ENCODE assay signal across 13 cellular contexts in the genomic region with DNA sequence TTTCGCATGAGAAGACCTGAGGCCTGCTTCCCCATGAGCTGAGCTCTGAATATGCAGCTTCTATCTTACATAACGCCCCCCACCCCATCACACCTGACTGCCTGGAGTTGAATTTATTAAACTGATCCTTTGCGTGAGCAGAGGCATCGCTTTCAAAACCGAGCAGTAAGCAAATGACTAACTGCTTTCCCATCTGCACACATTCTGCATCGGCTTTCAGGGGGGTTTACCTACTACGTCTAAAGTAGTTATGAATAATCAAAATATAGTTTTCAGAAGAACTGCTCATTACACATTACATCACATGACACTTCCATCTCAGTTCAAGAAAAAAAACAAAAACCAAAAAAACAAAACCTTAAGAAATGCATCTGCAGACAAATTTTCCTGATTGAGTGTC. TPM values are rescaled to one million over a fixed set of nuclear protein-coding genes. Genes with fewer than 3 reads are reported as not detected.
DNase-seq lines count a peak whose midpoint lies in the region; ATAC-seq and TF ChIP-seq lines count a peak whose summit lies in the region.
"Had no signal": no experiment of that assay in that cellular context is flagged by ENCODE, and none has a peak within 500 bp of the region (broad histone marks: within the 10 kb centered on the region; RNA-seq: fewer than 3 reads in every experiment).

No MANE protein-coding gene starts in this region.

- H2BK12ac ChIP-seq in mesenchymal stem cell (ENCODE audit: low read length in 2 of 2), result no peak overlapping the region

- peak overlapping the region; percentile 86 for H3K27ac Mint-ChIP-seq in stimulated activated effector memory CD8-positive, alpha-beta T cell treated with anti-CD3 and anti-CD28 coated beads, Interleukin-12 subunit alpha, Interleukin-12 subunit beta, amount 100 ng/mL, for 72 hours
- H3K27ac Mint-ChIP-seq: memory B cell, T-helper 17 cell had no signal

- no peaks in the 10 kb centered on the region for H3K27me3 ChIP-seq in A673 (replicated peaks; ENCODE audit: insufficient read depth, low read depth, low read length, poor library complexity)
- peaks cover 0 to 2% of the 10 kb centered on the region in 2 experiments for H3K27me3 ChIP-seq in mesenchymal stem cell (ENCODE audit: control insufficient read depth in 1 of 2, insufficient read depth in 1 of 2, low read length in 2 of 2)
- H3K27me3 ChIP-seq: BE2C, hepatocyte had no signal

- POLR2A ChIA-PET in A673 (lab: Charles Lee; ENCODE audit: low non-redundant PET), result no interaction called here

- peaks cover 3% of the 10 kb centered on the region for H3K9me3 Mint-ChIP-seq in stimulated activated effector memory CD8-positive, alpha-beta T cell treated with anti-CD3 and anti-CD28 coated beads, Interleukin-12 subunit alpha, Interleukin-12 subunit beta, amount 100 ng/mL, for 72 hours

- H4K8ac ChIP-seq in mesenchymal stem cell (ENCODE audit: low read length), result no peak overlapping the region

- CTCF ChIA-PET in A673 (lab: Charles Lee), result no interaction called here

- no peak overlapping the region for H3K23ac ChIP-seq in mesenchymal stem cell (ENCODE audit: low read length in 2 of 2)

- BruUV-seq in A673 (replicated peaks; lab: Mats Ljungman, UMichigan), result no TSS peak

- no peak overlapping the region for H3K4me3 ChIP-seq in A673 (ENCODE audit: low read depth, low read length, poor library complexity, severe bottlenecking)
- no peak overlapping the region for H3K4me3 ChIP-seq in mesenchymal stem cell (ENCODE audit: insufficient read depth in 1 of 2, low read depth in 1 of 2, low read length in 2 of 2)
- H3K4me3 ChIP-seq: hepatocyte had no signal

- intact Hi-C loops in A673 (cut with micrococcal nuclease; ENCODE audit: unreplicated experiment), result no loop called here

- H3K4ac ChIP-seq in mesenchymal stem cell (ENCODE audit: low read depth in 1 of 2, low read length in 2 of 2), result no peak overlapping the region

- H3K36me3 Mint-ChIP-seq in stimulated activated effector memory CD8-positive, alpha-beta T cell treated with anti-CD3 and anti-CD28 coated beads, Interleukin-12 subunit alpha, Interleukin-12 subunit beta, amount 100 ng/mL, for 72 hours, result peaks cover 5% of the 10 kb centered on the region

- peak; percentile 84 for ATAC-seq in GM21515 (IDR thresholded peaks at IDR 0.05; ENCODE audit: unreplicated experiment)
- peak; percentile 98 for ATAC-seq in HG03095 (IDR thresholded peaks at IDR 0.05; ENCODE audit: unreplicated experiment)
- peak; percentile 92 for ATAC-seq in stimulated activated effector memory CD8-positive, alpha-beta T cell treated with anti-CD3 and anti-CD28 coated beads, Interleukin-12 subunit alpha, Interleukin-12 subunit beta, amount 100 ng/mL, for 72 hours
- ATAC-seq: T-helper 17 cell had no signal

- TF ChIP-seq CTCF in A673 (conservative IDR thresholded peaks at IDR 0.05; ENCODE audit: low read depth, low read length), result no peak

- H3K4me1 ChIP-seq in A673 (ENCODE audit: insufficient read depth, low read length, poor library complexity, severe bottlenecking), result no peaks in the 10 kb centered on the region
- no peaks in the 10 kb centered on the region for H3K4me1 ChIP-seq in mesenchymal stem cell (ENCODE audit: control insufficient read depth, insufficient read depth, low read depth, low read length)
- H3K4me1 ChIP-seq: BE2C had no signal

- H3K9ac ChIP-seq in mesenchymal stem cell (ENCODE audit: low read length), result no peak overlapping the region

- no peaks in the 10 kb centered on the region for H3K36me3 ChIP-seq in A673 (ENCODE audit: insufficient read depth, low read length, poor library complexity, severe bottlenecking)
- H3K36me3 ChIP-seq in mesenchymal stem cell (ENCODE audit: control insufficient read depth in 1 of 2, insufficient read depth in 2 of 2, low read depth in 1 of 2, low read length in 2 of 2), result no peaks in the 10 kb centered on the region
- H3K36me3 ChIP-seq: BE2C had no signal

- H2AFZ ChIP-seq in mesenchymal stem cell (ENCODE audit: low read depth, low read length), result no peak overlapping the region
- H2AFZ ChIP-seq: hepatocyte had no signal

- peaks cover 40% of the 10 kb centered on the region for H3K4me1 Mint-ChIP-seq in stimulated activated effector memory CD8-positive, alpha-beta T cell treated with anti-CD3 and anti-CD28 coated beads, Interleukin-12 subunit alpha, Interleukin-12 subunit beta, amount 100 ng/mL, for 72 hours
- H3K4me1 Mint-ChIP-seq: memory B cell, T-helper 17 cell had no signal

- H3K4me3 Mint-ChIP-seq in stimulated activated effector memory CD8-positive, alpha-beta T cell treated with anti-CD3 and anti-CD28 coated beads, Interleukin-12 subunit alpha, Interleukin-12 subunit beta, amount 100 ng/mL, for 72 hours, result peak overlapping the region; percentile 40
- H3K4me3 Mint-ChIP-seq: memory B cell, T-helper 17 cell had no signal

- no peak overlapping the region for H3K14ac ChIP-seq in mesenchymal stem cell (ENCODE audit: low read length in 2 of 2)

- no peak overlapping the region for H2BK5ac ChIP-seq in mesenchymal stem cell (ENCODE audit: low read depth, low read length, poor library complexity, severe bottlenecking)

- H2BK120ac ChIP-seq in mesenchymal stem cell (ENCODE audit: low read depth, low read length), result no peak overlapping the region

- H3K27ac ChIP-seq in A673 (ENCODE audit: low read depth, low read length, poor library complexity, severe bottlenecking) (no peak overlapping the region), mesenchymal stem cell (ENCODE audit: low read length, poor library complexity, severe bottlenecking) (no peak overlapping the region)
- H3K27ac ChIP-seq: hepatocyte had no signal

- H3K18ac ChIP-seq in mesenchymal stem cell (ENCODE audit: low read depth in 1 of 2, low read length in 2 of 2), result no peak overlapping the region

- no peak overlapping the region for H3K4me2 ChIP-seq in mesenchymal stem cell (ENCODE audit: low read length, poor library complexity, severe bottlenecking)
- H3K4me2 ChIP-seq: hepatocyte had no signal

- H3K79me1 ChIP-seq in mesenchymal stem cell (replicated peaks; ENCODE audit: low read length, poor library complexity, severe bottlenecking), result no peaks in the 10 kb centered on the region

- no peak overlapping the region for H4K91ac ChIP-seq in mesenchymal stem cell (ENCODE audit: low read length)

- H2BK15ac ChIP-seq in mesenchymal stem cell (ENCODE audit: low read depth, poor library complexity, severe bottlenecking), result no peak overlapping the region

- H3K9me3 ChIP-seq in A673 (ENCODE audit: low read depth, low read length, poor library complexity, severe bottlenecking) (no peaks in the 10 kb centered on the region), mesenchymal stem cell (ENCODE audit: control insufficient read depth, low read length) (no peaks in the 10 kb centered on the region)
- H3K9me3 ChIP-seq: BE2C had no signal

- no peak overlapping the region for H2AK5ac ChIP-seq in mesenchymal stem cell (ENCODE audit: low read length, severe bottlenecking)

- WGBS in mesenchymal stem cell, result 78% methylated on average over 5 of the region's 7 CpGs

- DNase-seq in stimulated activated CD4-positive, alpha-beta T cell treated with anti-CD3 and anti-CD28 coated beads, Interleukin-1b, Interleukin-23, amount 100 ng/mL, for 48 hours, result peak; percentile 60
- no peak for DNase-seq in stimulated activated CD4-positive, alpha-beta T cell treated with anti-CD3 and anti-CD28 coated beads, Interleukin-4, amount 100 ng/mL, for 4 hours
- DNase-seq in stimulated activated effector memory CD8-positive, alpha-beta T cell treated with anti-CD3 and anti-CD28 coated beads, Interleukin-12 subunit alpha, Interleukin-12 subunit beta, amount 100 ng/mL, for 72 hours (ENCODE audit: low spot score in 2 of 2), result peak in 1 of 2 donors; percentile 61
- DNase-seq in A673 (ENCODE audit: low spot score), result no peak
- no peak for DNase-seq in mesenchymal stem cell
- no peak for DNase-seq in NAMALWA (ENCODE audit: low spot score)
- DNase-seq: activated gamma-delta T cell treated with Interleukin-2 at 50 U/mL for 16 hours, BE2C, T-helper 17 cell had no signal

RNA-seq across cellular contexts. Expression of a gene that starts 54.7 kb away (rescaled TPM):
- total RNA-seq in A673 (2021), result 14.5 and 18.3 TPM in 2 replicates
- polyA plus RNA-seq in mesenchymal stem cell (2013, experiment 1 of 2), result 0.47 TPM
- polyA plus RNA-seq in mesenchymal stem cell (2013, experiment 2 of 2), result 0.33 TPM
